ENCODE assay signal across 20 cellular contexts in genomic region chr3:153096611-153097200, GRCh38.
DNase-seq lines count a peak whose midpoint lies in the region; ATAC-seq and TF ChIP-seq lines count a peak whose summit lies in the region.
"Had no signal": no experiment of that assay in that cellular context is flagged by ENCODE, and none has a peak within 500 bp of the region (broad histone marks: within the 10 kb centered on the region; RNA-seq: fewer than 3 reads in every experiment).

No MANE protein-coding gene starts in this region.

- H3F3A ChIP-seq in PC-3 (ENCODE audit: low read length, unreplicated experiment) = no peaks in the 10 kb centered on the region

- H3K27ac Mint-ChIP-seq in Calu3 (ENCODE audit: unreplicated experiment) (peak overlapping the region; percentile 66), nephron (peak overlapping the region in 2 of 3 experiments; percentile 4 to 56)
- H3K27ac Mint-ChIP-seq: HFFc6 had no signal

- no peaks in the 10 kb centered on the region for H3K9me3 ChIP-seq in PC-3 (ENCODE audit: low read length)
- H3K9me3 ChIP-seq: MG63 had no signal

- POLR2A ChIA-PET in PC-3 (lab: Charles Lee; ENCODE audit: unreplicated experiment) = interaction anchor here (0.7 kb wide), 1 partner anchor 21 kb away, joined by 3 read pairs; no protein-coding TSS in a partner anchor

- H3K27me3 Mint-ChIP-seq in Calu3 (ENCODE audit: unreplicated experiment) (no peaks in the 10 kb centered on the region), nephron (ENCODE audit: low read depth) (peaks cover 3% of the 10 kb centered on the region)

- H3K9me3 Mint-ChIP-seq in Calu3 (ENCODE audit: low read depth, unreplicated experiment) = no peaks in the 10 kb centered on the region
- H3K9me3 Mint-ChIP-seq in nephron = no peaks in the 10 kb centered on the region
- H3K9me3 Mint-ChIP-seq: HFFc6 had no signal

- H4K20me1 ChIP-seq in PC-3 (ENCODE audit: low read length) = no peaks in the 10 kb centered on the region

- H3K36me3 Mint-ChIP-seq in Calu3 (ENCODE audit: insufficient read depth, unreplicated experiment) = peaks cover 9% of the 10 kb centered on the region
- no peaks in the 10 kb centered on the region for H3K36me3 Mint-ChIP-seq in nephron (ENCODE audit: low read depth)

- peak overlapping the region; percentile 12; the same call in 1 of the 2 replicates for H3K4me2 ChIP-seq in PC-3 (ENCODE audit: low read length)

- H3K4me1 Mint-ChIP-seq in Calu3 (ENCODE audit: low read depth, unreplicated experiment) (peaks cover 71% of the 10 kb centered on the region), nephron (no peaks in the 10 kb centered on the region)

- H2AFZ ChIP-seq in PC-3 (ENCODE audit: low read length) = peak overlapping the region; percentile 36; the same call in 1 of the 2 replicates

- H3K4me1 ChIP-seq in PC-3 (ENCODE audit: insufficient read depth, low read length) = peaks cover 14% of the 10 kb centered on the region

- H3K27me3 ChIP-seq in PC-3 (ENCODE audit: low read length) = no peaks in the 10 kb centered on the region
- H3K27me3 ChIP-seq: MG63 had no signal

- H3K27ac ChIP-seq in PC-3 (ENCODE audit: low read length) = peak overlapping the region; percentile 42
- H3K27ac ChIP-seq: C4-2B had no signal

- H3K79me2 ChIP-seq in PC-3 (ENCODE audit: low read length) = no peaks in the 10 kb centered on the region

- H3K36me3 ChIP-seq in PC-3 (ENCODE audit: low read depth, low read length) = no peaks in the 10 kb centered on the region
- H3K36me3 ChIP-seq: MG63 had no signal

- BruUV-seq in Calu3 (replicated peaks; lab: Mats Ljungman, UMichigan) = no TSS peak
- no TSS peak for BruUV-seq in PC-3 (replicated peaks; lab: Mats Ljungman, UMichigan)

- CTCF ChIA-PET in Calu3 (lab: Charles Lee) (interaction anchor here (0.8 to 1.8 kb wide), 10 partner anchors 9 to 68 kb away, joined by 3 to 9 read pairs (median 3); no protein-coding TSS in a partner anchor), PC-3 (lab: Charles Lee) (no interaction called here)

- no peak overlapping the region for H3K4me3 ChIP-seq in PC-3 (ENCODE audit: low read length)
- H3K4me3 ChIP-seq: MG63 had no signal

- DNase-seq in Calu3 (peak; percentile 77), PC-3 (peak; percentile 74), mesenteric fat pad (ENCODE audit: low spot score) (no peak), activated gamma-delta T cell (lab: John Stamatoyannopoulos, UW) (no peak)
- DNase-seq: COR-L47, DND-41, GF-D8, GOT3, HFFc6, KG1, MG63, NCI-H1105, NCI-H1694 treated with DMSO at 0.1 percent for 48 hours, NCI-H2171, SHP77 treated with DMSO at 0.1 percent for 48 hours had no signal

- TF ChIP-seq CTCF in Calu3 (IDR thresholded peaks at IDR 0.05; ENCODE audit: unreplicated experiment) (no peak), PC-3 (conservative IDR thresholded peaks at IDR 0.05; ENCODE audit: low read depth, low read length) (no peak), nephron (IDR thresholded peaks at IDR 0.05; ENCODE audit: unreplicated experiment in 3 of 3) (no peak)

- peak overlapping the region; percentile 39 for H3K4me3 Mint-ChIP-seq in Calu3 (ENCODE audit: low read depth, unreplicated experiment)
- H3K4me3 Mint-ChIP-seq in nephron = no peak overlapping the region
- H3K4me3 Mint-ChIP-seq: HFFc6 had no signal

- no peak overlapping the region for H3K9ac ChIP-seq in PC-3 (ENCODE audit: low read length)

- no peaks in the 10 kb centered on the region for H3K9me2 ChIP-seq in PC-3 (replicated peaks; ENCODE audit: low read length)

- peak; percentile 29; the same call in 1 of the 2 replicates for ATAC-seq in PC-3
- ATAC-seq in esophagus mucosa = peak; percentile 81
- ATAC-seq in HG03571 (IDR thresholded peaks at IDR 0.05; ENCODE audit: unreplicated experiment) = no peak
- no peak for ATAC-seq in GM19351 (IDR thresholded peaks at IDR 0.05; ENCODE audit: unreplicated experiment)

- intact Hi-C loops in Calu3 (cut with micrococcal nuclease; ENCODE audit: unreplicated experiment) = loop anchor here (1.0 to 10.0 kb wide), 5 partner anchors 42 to 132 kb away; no protein-coding TSS in a partner anchor
- intact Hi-C loops in PC-3 (cut with micrococcal nuclease) = no loop called here

Comparison
In these comparisons a context has a peak if more than half of its experiments do, and no peak if none do; other contexts are left out.
1. DNase-seq: peak in Calu3 (single experiment) and PC-3 (single experiment); none in mesenteric fat pad (single experiment) and activated gamma-delta T cell (single experiment).
2. ATAC-seq: peak in PC-3 (single experiment) and esophagus mucosa (single experiment); none in HG03571 (single experiment) and GM19351 (single experiment).